Comparison of ENCODE assay signal across 8 cellular contexts in genomic region chr6:95578106-95578410, GRCh38. TPM values are rescaled to one million over a fixed set of nuclear protein-coding genes. Genes with fewer than 3 reads are reported as not detected.
A peak's percentile ranks its signal among the peaks of the same experiment; 100 is the strongest.
DNase-seq lines count a peak whose midpoint lies in the region; ATAC-seq and TF ChIP-seq lines count a peak whose summit lies in the region.

No MANE protein-coding gene starts in this region.

- H3K4me3 Mint-ChIP-seq in CD8-positive, alpha-beta T cell: peak overlapping the region; percentile 94
- H3K4me3 Mint-ChIP-seq in activated T-helper 1 cell treated with anti-CD3 and anti-CD28 coated beads, Interleukin-12 subunit alpha, Interleukin-12 subunit beta, Interleukin-2, Interleukin-4 antibody, amounts not matched to agents 30 ng/mL and 10 ng/mL and 1 ng/mL, durations not matched to agents 14 hours and 24 hours and 36 hours: peak overlapping the region; percentile 91

- H3K4me1 Mint-ChIP-seq in CD8-positive, alpha-beta T cell (ENCODE audit: low read depth): peaks cover 58% of the 10 kb centered on the region
- peaks cover 47% of the 10 kb centered on the region for H3K4me1 Mint-ChIP-seq in activated T-helper 1 cell treated with anti-CD3 and anti-CD28 coated beads, Interleukin-12 subunit alpha, Interleukin-12 subunit beta, Interleukin-2, Interleukin-4 antibody, amounts not matched to agents 30 ng/mL and 10 ng/mL and 1 ng/mL, durations not matched to agents 14 hours and 24 hours and 36 hours (ENCODE audit: low read depth)

- H3K4me1 ChIP-seq in CD8-positive, alpha-beta T cell (ENCODE audit: insufficient read depth, low read length): peaks cover 27% of the 10 kb centered on the region
- no peaks in the 10 kb centered on the region for H3K4me1 ChIP-seq in right cardiac atrium (ENCODE audit: control insufficient read depth, insufficient read depth, low read length)
- H3K4me1 ChIP-seq in spleen: peaks cover 3 to 58% (median 39%) of the 10 kb centered on the region in 6 donors

- H3K27me3 Mint-ChIP-seq in CD8-positive, alpha-beta T cell (ENCODE audit: low read depth): no peaks in the 10 kb centered on the region
- H3K27me3 Mint-ChIP-seq in activated T-helper 1 cell treated with anti-CD3 and anti-CD28 coated beads, Interleukin-12 subunit alpha, Interleukin-12 subunit beta, Interleukin-2, Interleukin-4 antibody, amounts not matched to agents 30 ng/mL and 10 ng/mL and 1 ng/mL, durations not matched to agents 14 hours and 24 hours and 36 hours (ENCODE audit: insufficient read depth): peaks cover 1% of the 10 kb centered on the region

- DNase-seq in CD8-positive, alpha-beta T cell: no peak
- DNase-seq in activated T-helper 1 cell treated with anti-CD3 and anti-CD28 coated beads, Interleukin-12 subunit alpha, Interleukin-12 subunit beta, Interleukin-2, Interleukin-4 antibody, amounts not matched to agents 30 ng/mL and 10 ng/mL and 1 ng/mL, durations not matched to agents 14 hours and 24 hours and 36 hours (ENCODE audit: low spot score): no peak
- DNase-seq in right cardiac atrium (peak in 1 of 3 donors; percentile 47), spleen (peak; percentile 87)
- DNase-seq in activated CD8-positive, alpha-beta memory T cell treated with anti-CD3 and anti-CD28 coated beads, Interleukin-2, amount 50 U/mL, for 4 hours: no peak
- no peak for DNase-seq in activated effector memory CD4-positive, alpha-beta T cell treated with Interleukin-2 at 50 U/mL for 16 hours

- peak overlapping the region; percentile 85 for H3K27ac ChIP-seq in CD8-positive, alpha-beta T cell (ENCODE audit: low read depth, low read length)
- H3K27ac ChIP-seq in right cardiac atrium (ENCODE audit: low read length) (peak overlapping the region; percentile 96), spleen (peak overlapping the region; percentile 71 to 97 (median 93))

- H3K9me3 ChIP-seq in CD8-positive, alpha-beta T cell (ENCODE audit: low read length): no peaks in the 10 kb centered on the region
- H3K9me3 ChIP-seq in right cardiac atrium (ENCODE audit: control insufficient read depth, low read length) (no peaks in the 10 kb centered on the region), spleen (peaks cover 0 to under 1% (median 0%) of the 10 kb centered on the region in 8 donors)

- ATAC-seq in CD8-positive, alpha-beta T cell: peak; percentile 8
- peak; percentile 8 for ATAC-seq in GM19328 (IDR thresholded peaks at IDR 0.05; ENCODE audit: unreplicated experiment)
- ATAC-seq in HG03342 (IDR thresholded peaks at IDR 0.05; ENCODE audit: unreplicated experiment): peak; percentile 8
- peak; percentile 9 to 16 for ATAC-seq in right cardiac atrium

- no peak for TF ChIP-seq CTCF in CD8-positive, alpha-beta T cell (IDR thresholded peaks at IDR 0.05)
- no peak for TF ChIP-seq CTCF in spleen (IDR thresholded peaks at IDR 0.05 in 8 of 11, conservative IDR thresholded peaks at IDR 0.05 in 3 of 11)

- peak overlapping the region; percentile 70 for H3K4me3 ChIP-seq in CD8-positive, alpha-beta T cell (ENCODE audit: low read depth, low read length)
- peak overlapping the region; percentile 75 for H3K4me3 ChIP-seq in right cardiac atrium (ENCODE audit: low read length)
- H3K4me3 ChIP-seq in spleen: peak overlapping the region; percentile 48 to 89 (median 74)

- CTCF ChIA-PET in CD8-positive, alpha-beta T cell (lab: Charles Lee): interaction anchor here (1.6 kb wide), 1 partner anchor 1347 kb away, joined by 4 read pairs; the partner anchor contains the start of gene KLHL32

- no peaks in the 10 kb centered on the region for H3K36me3 ChIP-seq in CD8-positive, alpha-beta T cell (ENCODE audit: insufficient read depth, low read length)
- no peaks in the 10 kb centered on the region for H3K36me3 ChIP-seq in spleen

- no peaks in the 10 kb centered on the region for H3K27me3 ChIP-seq in CD8-positive, alpha-beta T cell (ENCODE audit: insufficient read depth, low read length)
- H3K27me3 ChIP-seq in right cardiac atrium (ENCODE audit: control insufficient read depth, insufficient read depth): no peaks in the 10 kb centered on the region
- H3K27me3 ChIP-seq in spleen (replicated peaks in 1 of 7): no peaks in the 10 kb centered on the region

- WGBS in right cardiac atrium: 5% methylated on average over 10 of the region's 10 CpGs
- WGBS in spleen, 5 donors: 1 to 4% (median 2%) methylated on average over 10 of the region's 10 CpGs

- H3K27ac Mint-ChIP-seq in CD8-positive, alpha-beta T cell: peak overlapping the region; percentile 98
- peak overlapping the region; percentile 98 for H3K27ac Mint-ChIP-seq in activated T-helper 1 cell treated with anti-CD3 and anti-CD28 coated beads, Interleukin-12 subunit alpha, Interleukin-12 subunit beta, Interleukin-2, Interleukin-4 antibody, amounts not matched to agents 30 ng/mL and 10 ng/mL and 1 ng/mL, durations not matched to agents 14 hours and 24 hours and 36 hours

- intact Hi-C loops in CD8-positive, alpha-beta T cell (cut with DNase I, micrococcal nuclease): loop anchor here in 1 of 2 experiments (5.0 to 10.0 kb wide), 4 partner anchors 944 to 1704 kb away; partner anchors contain the start of genes KLHL32, MMS22L, NDUFAF4 and UFL1
- intact Hi-C loops in activated T-helper 1 cell treated with anti-CD3 and anti-CD28 coated beads, Interleukin-12 subunit alpha, Interleukin-12 subunit beta, Interleukin-2, Interleukin-4 antibody, amounts not matched to agents 30 ng/mL and 10 ng/mL and 1 ng/mL, durations not matched to agents 14 hours and 24 hours and 36 hours (cut with micrococcal nuclease): loop anchor here (5.0 kb wide), 2 partner anchors 889 to 1259 kb away; partner anchors contain the start of gene GPR63
- intact Hi-C loops in right cardiac atrium (cut with DNase I) (no loop called here), spleen (cut with DNase I; ENCODE audit: low total_unique reads) (no loop called here)

- H3K9me3 Mint-ChIP-seq in CD8-positive, alpha-beta T cell: no peaks in the 10 kb centered on the region
- peaks cover 4% of the 10 kb centered on the region for H3K9me3 Mint-ChIP-seq in activated T-helper 1 cell treated with anti-CD3 and anti-CD28 coated beads, Interleukin-12 subunit alpha, Interleukin-12 subunit beta, Interleukin-2, Interleukin-4 antibody, amounts not matched to agents 30 ng/mL and 10 ng/mL and 1 ng/mL, durations not matched to agents 14 hours and 24 hours and 36 hours

- TF ChIP-seq POLR2A in spleen (IDR thresholded peaks at IDR 0.05): no peak

- peaks cover 11% of the 10 kb centered on the region for H3K36me3 Mint-ChIP-seq in CD8-positive, alpha-beta T cell
- H3K36me3 Mint-ChIP-seq in activated T-helper 1 cell treated with anti-CD3 and anti-CD28 coated beads, Interleukin-12 subunit alpha, Interleukin-12 subunit beta, Interleukin-2, Interleukin-4 antibody, amounts not matched to agents 30 ng/mL and 10 ng/mL and 1 ng/mL, durations not matched to agents 14 hours and 24 hours and 36 hours (ENCODE audit: low read depth): peaks cover 16% of the 10 kb centered on the region

- POLR2A ChIA-PET in CD8-positive, alpha-beta T cell (lab: Charles Lee): no interaction called here

RNA-seq across cellular contexts. Expression of gene MANEA, which starts 0.7 kb away (rescaled TPM):
- total RNA-seq in CD8-positive, alpha-beta T cell: 1 to 10 TPM; 5.3 to 6.0 TPM
- total RNA-seq in activated T-helper 1 cell treated with anti-CD3 and anti-CD28 coated beads, Interleukin-12 subunit alpha, Interleukin-12 subunit beta, Interleukin-2, Interleukin-4 antibody, amounts not matched to agents 30 ng/mL and 10 ng/mL and 1 ng/mL, durations not matched to agents 14 hours and 24 hours and 36 hours: 23.1 and 26.8 TPM in 2 replicates
- 10 to 100 TPM in 1 of 4 donors, 1 to 10 TPM in 3; 6.5 to 10.4 (median 8.7) TPM for total RNA-seq in right cardiac atrium
- 4.6 TPM for polyA plus RNA-seq in right cardiac atrium
- 10 to 100 TPM; 10.4 to 19.8 (median 15.7) TPM for total RNA-seq in spleen
- polyA plus RNA-seq in spleen: 1 to 10 TPM; 1.6 to 3.4 (median 3.0) TPM
